In genomic region chr12:26832817-26833691, GRCh38 we compare ENCODE assay signal across 8 cellular contexts. TPM values are rescaled to one million over a fixed set of nuclear protein-coding genes. Genes with fewer than 3 reads are reported as not detected.
DNase-seq lines count a peak whose midpoint lies in the region; ATAC-seq, FAIRE-seq and TF ChIP-seq lines count a peak whose summit lies in the region.

ITPR2 (minus strand) TSS chr12:26833194; CDS start chr12:26832781, 413 bp downstream.

- H3K4me3 ChIP-seq in AG10803 (ENCODE audit: low read length) (peak within 1 kb of the TSS; percentile 91), kidney (ENCODE audit: low read length in 2 of 2) (peak within 1 kb of the TSS; percentile 92 to 95)

- no peaks in the 10 kb centered on the region for H3K9me3 ChIP-seq in kidney (ENCODE audit: control insufficient read depth in 1 of 2, low read length in 2 of 2)

- ATAC-seq in GM18873 (IDR thresholded peaks at IDR 0.05; ENCODE audit: low FRiP score, unreplicated experiment) (peak; percentile 72), HG03135 (IDR thresholded peaks at IDR 0.05; ENCODE audit: unreplicated experiment) (peak; percentile 77)
- ATAC-seq in activated CD4-positive, CD25-positive, alpha-beta regulatory T cell treated with anti-CD3 and anti-CD28 coated beads, Interleukin-2, amount 50 U/mL, for 24 hours = peak; percentile 93

- peaks cover 5 to 7% of the 10 kb centered on the region in 2 donors for H3K4me1 ChIP-seq in kidney (ENCODE audit: control insufficient read depth in 1 of 2, insufficient read depth in 1 of 2, low read depth in 1 of 2, low read length in 2 of 2)

- FAIRE-seq in kidney (lab: Jason Lieb, UNC) = no peak

- TF ChIP-seq CTCF in AG10803 (conservative IDR thresholded peaks at IDR 0.05; ENCODE audit: low read length) = no peak
- TF ChIP-seq CTCF in kidney (IDR thresholded peaks at IDR 0.05; ENCODE audit: borderline replicate concordance, extremely low read depth, insufficient read depth) = peak; percentile 2

- peak; percentile 82 for DNase-seq in AG10803 (ENCODE audit: low read depth)
- peak; percentile 89 for DNase-seq in NCI-H345 (lab: John Stamatoyannopoulos, UW)
- DNase-seq in cerebellar cortex (ENCODE audit: low spot score) = peak; percentile 83
- DNase-seq in kidney = peak; percentile 98
- peak; percentile 85 to 92 for DNase-seq in stimulated activated CD4-positive, alpha-beta T cell treated with anti-CD3 and anti-CD28 coated beads, Interleukin-15, amount 100 ng/mL, for 48 hours (ENCODE audit: low read depth in 2 of 2)

- peak within 1 kb of the TSS; percentile 95 to 97 for H3K9ac ChIP-seq in kidney (ENCODE audit: low read length in 2 of 2)

- peak within 1 kb of the TSS; percentile 86 to 97 for H3K27ac ChIP-seq in kidney (ENCODE audit: low read depth in 2 of 2, low read length in 2 of 2)

- intact Hi-C loops in kidney (cut with DNase I) = no loop called here

- H3K36me3 ChIP-seq in kidney (ENCODE audit: control insufficient read depth in 1 of 2, insufficient read depth in 2 of 2, low read length in 2 of 2) = no peaks in the 10 kb centered on the region

RNA-seq across cellular contexts. Expression of gene ITPR2, which starts in this region (rescaled TPM):
- total RNA-seq in kidney = 56.9 TPM
- polyA plus RNA-seq in kidney (ENCODE audit: insufficient read depth, low read depth, low replicate concordance) = 5.7 TPM

Comparison
In these comparisons a context has a peak if more than half of its experiments do, and no peak if none do; other contexts are left out.
1. Peak in every context shown above with its lines: DNase-seq, ATAC-seq, H3K4me3 ChIP-seq and H3K27ac ChIP-seq.